In genomic region chr10:79246209-79246581, GRCh38 we compare ENCODE assay signal across 9 cellular contexts.
DNase-seq lines count a peak whose midpoint lies in the region; ATAC-seq and TF ChIP-seq lines count a peak whose summit lies in the region.
"Had no signal": no experiment of that assay in that cellular context is flagged by ENCODE, and none has a peak within 500 bp of the region (broad histone marks: within the 10 kb centered on the region; RNA-seq: fewer than 3 reads in every experiment).

No MANE protein-coding gene starts in this region.

- no peaks in the 10 kb centered on the region for H3K36me3 Mint-ChIP-seq in CD4-positive, alpha-beta T cell (ENCODE audit: low read depth)

- TF ChIP-seq CTCF in prostate gland (IDR thresholded peaks at IDR 0.05), result no peak
- no peak for TF ChIP-seq CTCF in CD4-positive, alpha-beta T cell (IDR thresholded peaks at IDR 0.05)

- H3K27ac ChIP-seq in prostate gland, result peak overlapping the region; percentile 63 to 69
- no peak overlapping the region for H3K27ac ChIP-seq in CD4-positive, alpha-beta T cell (ENCODE audit: low read depth, low read length)

- H3K27me3 ChIP-seq in prostate gland (replicated peaks; ENCODE audit: insufficient read depth), result no peaks in the 10 kb centered on the region
- H3K27me3 ChIP-seq in CD4-positive, alpha-beta T cell (ENCODE audit: control insufficient read depth, insufficient read depth, low read length), result no peaks in the 10 kb centered on the region

- no peaks in the 10 kb centered on the region for H3K36me3 ChIP-seq in prostate gland

- H3K4me1 Mint-ChIP-seq in CD4-positive, alpha-beta T cell (ENCODE audit: low read depth), result peaks cover 55% of the 10 kb centered on the region

- no peaks in the 10 kb centered on the region for H3K9me3 ChIP-seq in prostate gland
- H3K9me3 ChIP-seq in CD4-positive, alpha-beta T cell (ENCODE audit: control insufficient read depth, low read length), result no peaks in the 10 kb centered on the region

- no peaks in the 10 kb centered on the region for H3K9me3 Mint-ChIP-seq in CD4-positive, alpha-beta T cell

- no peak overlapping the region for H3K4me3 ChIP-seq in prostate gland

- no peak overlapping the region for H3K27ac Mint-ChIP-seq in CD4-positive, alpha-beta T cell

- CTCF ChIA-PET in CD4-positive, alpha-beta T cell (lab: Charles Lee), result no interaction called here

- intact Hi-C loops in head of caudate nucleus (cut with DNase I), result loop anchor here (2.0 kb wide), 1 partner anchor 29 kb away; no protein-coding TSS in a partner anchor
- intact Hi-C loops in prostate gland (cut with DNase I), result no loop called here
- intact Hi-C loops in CD4-positive, alpha-beta T cell (cut with DNase I, micrococcal nuclease), result loop anchor here in 1 of 2 experiments (10.0 kb wide), 1 partner anchor 79 kb away; no protein-coding TSS in a partner anchor

- no peak overlapping the region for H3K4me3 Mint-ChIP-seq in CD4-positive, alpha-beta T cell

- H3K4me1 ChIP-seq in prostate gland (replicated peaks), result peaks cover 22% of the 10 kb centered on the region

- TF ChIP-seq POLR2A in prostate gland (IDR thresholded peaks at IDR 0.05), result no peak

- no peak for ATAC-seq in CD4-positive, alpha-beta T cell (ENCODE audit: poor library complexity)
- ATAC-seq: activated CD4-positive, CD25-positive, alpha-beta regulatory T cell treated with anti-CD3 and anti-CD28 coated beads, Interleukin-2, amount 50 U/mL, for 24 hours had no signal

- H3K27me3 Mint-ChIP-seq in CD4-positive, alpha-beta T cell, result no peaks in the 10 kb centered on the region

- WGBS in prostate gland, result 46% methylated on average over 11 of the region's 14 CpGs

- POLR2A ChIA-PET in CD4-positive, alpha-beta T cell (lab: Charles Lee), result no interaction called here

- DNase-seq in CD1c-positive myeloid dendritic cell (ENCODE audit: extremely low spot score) (peak; percentile 74), NCI-H2171 treated with DMSO at 0.1 percent for 48 hours (lab: John Stamatoyannopoulos, UW) (peak; percentile 32), head of caudate nucleus (peak; percentile 53 to 93 (median 80)), prostate gland (ENCODE audit: low spot score) (no peak), DMS53 treated with DMSO at 0.1 percent for 48 hours (lab: John Stamatoyannopoulos, UW; ENCODE audit: unreplicated experiment) (no peak), D341Med (ENCODE audit: low spot score) (no peak)
- DNase-seq in CD4-positive, alpha-beta T cell, result no peak
- no peak for DNase-seq in stimulated activated CD4-positive, alpha-beta T cell treated with anti-CD3 and anti-CD28 coated beads, Interleukin-15, amount 100 ng/mL, for 24 hours

Comparison
In these comparisons a context has a peak if more than half of its experiments do, and no peak if none do; other contexts are left out.
1. DNase-seq: peak in CD1c-positive myeloid dendritic cell (single experiment), NCI-H2171 treated with DMSO at 0.1 percent for 48 hours (single experiment) and head of caudate nucleus (42 of 42); none in prostate gland (single experiment), DMS53 treated with DMSO at 0.1 percent for 48 hours (single experiment), D341Med (single experiment), CD4-positive, alpha-beta T cell (0 of 10) and stimulated activated CD4-positive, alpha-beta T cell treated with anti-CD3 and anti-CD28 coated beads, Interleukin-15, amount 100 ng/mL, for 24 hours (single experiment).